Comparison of ENCODE assay signal across 9 cellular contexts in genomic region chr1:203216274-203217138, GRCh38. TPM values are rescaled to one million over a fixed set of nuclear protein-coding genes. Genes with fewer than 3 reads are reported as not detected.
DNase-seq lines count a peak whose midpoint lies in the region; ATAC-seq and TF ChIP-seq lines count a peak whose summit lies in the region.
"Had no signal": no experiment of that assay in that cellular context is flagged by ENCODE, and none has a peak within 500 bp of the region (broad histone marks: within the 10 kb centered on the region; RNA-seq: fewer than 3 reads in every experiment).

No MANE protein-coding gene starts in this region.

- no peaks in the 10 kb centered on the region for H3K36me3 ChIP-seq in KMS-11 (ENCODE audit: insufficient read depth)
- H3K36me3 ChIP-seq in suprapubic skin, result no peaks in the 10 kb centered on the region

- H4K20me1 ChIP-seq in KMS-11 (ENCODE audit: insufficient read depth), result no peaks in the 10 kb centered on the region

- H3K4me3 Mint-ChIP-seq in Calu3 (ENCODE audit: low read depth, unreplicated experiment), result no peak overlapping the region
- H3K4me3 Mint-ChIP-seq in activated T-cell treated with anti-CD3 and anti-CD28 coated beads, Interleukin-2, amount 50 U/mL, for 24 hours, result no peak overlapping the region
- no peak overlapping the region for H3K4me3 Mint-ChIP-seq in nephron

- H2AFZ ChIP-seq in KMS-11 (ENCODE audit: low read depth), result no peak overlapping the region

- CTCF ChIA-PET in Calu3 (lab: Charles Lee), result interaction anchor here (0.6 to 4.9 kb wide), 24 partner anchors 9 to 1532 kb away, joined by 3 to 88 read pairs (median 4); partner anchors contain the start of genes ADORA1 and PPFIA4

- H3K27ac ChIP-seq in KMS-11 (no peak overlapping the region), suprapubic skin (no peak overlapping the region)

- ATAC-seq in HG03565 (IDR thresholded peaks at IDR 0.05; ENCODE audit: unreplicated experiment), result no peak

- TF ChIP-seq CTCF in Calu3 (IDR thresholded peaks at IDR 0.05; ENCODE audit: unreplicated experiment) (peak; percentile 67), KMS-11 (conservative IDR thresholded peaks at IDR 0.05; ENCODE audit: low read depth, low read length) (peak; percentile 98), fibroblast of mammary gland (conservative IDR thresholded peaks at IDR 0.05; ENCODE audit: control insufficient read depth, insufficient read depth, low read depth, low read length) (peak; percentile 69), nephron (IDR thresholded peaks at IDR 0.05; ENCODE audit: unreplicated experiment in 3 of 3) (peak; percentile 78 to 88 (median 84)), suprapubic skin (IDR thresholded peaks at IDR 0.05) (peak; percentile 55 to 77)

- H3K36me3 Mint-ChIP-seq in Calu3 (ENCODE audit: insufficient read depth, unreplicated experiment) (no peaks in the 10 kb centered on the region), nephron (ENCODE audit: low read depth) (no peaks in the 10 kb centered on the region)
- H3K36me3 Mint-ChIP-seq in activated T-cell treated with anti-CD3 and anti-CD28 coated beads, Interleukin-2, amount 50 U/mL, for 24 hours (ENCODE audit: low read depth), result no peaks in the 10 kb centered on the region

- no peak for TF ChIP-seq EP300 in suprapubic skin (IDR thresholded peaks at IDR 0.05)

- DNase-seq in Calu3 (peak; percentile 73), OCI-M2 (lab: John Stamatoyannopoulos, UW; ENCODE audit: unreplicated experiment) (peak; percentile 22), fibroblast of mammary gland (ENCODE audit: low read depth) (peak; percentile 68), suprapubic skin (ENCODE audit: low spot score in 2 of 2) (no peak)
- peak; percentile 62 for DNase-seq in activated T-cell treated with anti-CD3 and anti-CD28 coated beads, Interleukin-2, amount 50 U/mL, for 24 hours

- no peaks in the 10 kb centered on the region for H3K9me3 Mint-ChIP-seq in Calu3 (ENCODE audit: low read depth, unreplicated experiment)
- H3K9me3 Mint-ChIP-seq in activated T-cell treated with anti-CD3 and anti-CD28 coated beads, Interleukin-2, amount 50 U/mL, for 24 hours, result no peaks in the 10 kb centered on the region
- H3K9me3 Mint-ChIP-seq in nephron, result no peaks in the 10 kb centered on the region

- H3K9me3 ChIP-seq in suprapubic skin, result no peaks in the 10 kb centered on the region

- intact Hi-C loops in Calu3 (cut with micrococcal nuclease; ENCODE audit: unreplicated experiment), result loop anchor here (1.0 kb wide), 2 partner anchors 98 to 177 kb away; no protein-coding TSS in a partner anchor

- no peak for TF ChIP-seq POLR2A in suprapubic skin (IDR thresholded peaks at IDR 0.05)

- H3K4me3 ChIP-seq in KMS-11 (IDR thresholded peaks at IDR 0.05; ENCODE audit: insufficient read depth, low read depth, low read length) (no peak overlapping the region), fibroblast of mammary gland (ENCODE audit: control insufficient read depth, low read depth, low read length) (no peak overlapping the region), suprapubic skin (no peak overlapping the region)

- BruUV-seq in Calu3 (replicated peaks; lab: Mats Ljungman, UMichigan), result no TSS peak

- H3K79me2 ChIP-seq in KMS-11 (ENCODE audit: insufficient read depth, low read depth), result no peaks in the 10 kb centered on the region

- H3K9ac ChIP-seq in KMS-11, result no peak overlapping the region

- H3K27ac Mint-ChIP-seq in Calu3 (ENCODE audit: unreplicated experiment), result no peak overlapping the region
- H3K27ac Mint-ChIP-seq in activated T-cell treated with anti-CD3 and anti-CD28 coated beads, Interleukin-2, amount 50 U/mL, for 24 hours, result no peak overlapping the region
- no peak overlapping the region for H3K27ac Mint-ChIP-seq in nephron

- no peak overlapping the region; the same call in 1 of the 2 replicates for H3K4me2 ChIP-seq in KMS-11

- H3K27me3 Mint-ChIP-seq in Calu3 (ENCODE audit: unreplicated experiment) (peaks cover 100% of the 10 kb centered on the region), nephron (ENCODE audit: low read depth) (peaks cover 57% of the 10 kb centered on the region)
- H3K27me3 Mint-ChIP-seq in activated T-cell treated with anti-CD3 and anti-CD28 coated beads, Interleukin-2, amount 50 U/mL, for 24 hours, result peaks cover 13% of the 10 kb centered on the region

- no peaks in the 10 kb centered on the region for H3K4me1 ChIP-seq in KMS-11 (ENCODE audit: low read depth, poor library complexity, severe bottlenecking)
- no peaks in the 10 kb centered on the region for H3K4me1 ChIP-seq in suprapubic skin

- H3K4me1 Mint-ChIP-seq in Calu3 (ENCODE audit: low read depth, unreplicated experiment) (no peaks in the 10 kb centered on the region), nephron (peaks cover 29% of the 10 kb centered on the region)
- no peaks in the 10 kb centered on the region for H3K4me1 Mint-ChIP-seq in activated T-cell treated with anti-CD3 and anti-CD28 coated beads, Interleukin-2, amount 50 U/mL, for 24 hours (ENCODE audit: low read depth)

- H3K27me3 ChIP-seq in KMS-11 (ENCODE audit: insufficient read depth, low read depth), result no peaks in the 10 kb centered on the region; the same call in 1 of the 2 replicates
- peaks cover 12% of the 10 kb centered on the region for H3K27me3 ChIP-seq in suprapubic skin

- WGBS in suprapubic skin, result 39% methylated on average over 15 of the region's 19 CpGs

RNA-seq across cellular contexts. Expression of gene CHIT1, which starts 13.0 kb away (rescaled TPM):
- total RNA-seq in Calu3 (2022), result not detected in 2 replicates
- under 1 TPM in 3 of 4 donors, not detected in 1; 0.23 to 0.68 (median 0.32) TPM for total RNA-seq in suprapubic skin

RNA-seq across cellular contexts. Expression of gene CHI3L1, which starts 30.0 kb away (rescaled TPM):
- total RNA-seq in Calu3 (2022) (not detected in 2 replicates), suprapubic skin (100 to 1,000 TPM; 100 to 257 (median 128) TPM)
- total RNA-seq: T-helper 1 cell treated with Interleukin-12 subunit alpha and Interleukin-12 subunit beta and Interleukin-4 antibody, amounts not matched to agents 30 ng/mL and 1 ng/mL, for 36 hours had no signal

RNA-seq across cellular contexts. Expression of gene MYBPH, which starts 40.9 kb away (rescaled TPM):
- total RNA-seq in Calu3 (2022), result not detected in 2 replicates
- under 1 TPM in 1 of 4 donors, not detected in 3; 0.26 TPM for total RNA-seq in suprapubic skin
- total RNA-seq: T-helper 1 cell treated with Interleukin-12 subunit alpha and Interleukin-12 subunit beta and Interleukin-4 antibody, amounts not matched to agents 30 ng/mL and 1 ng/mL, for 36 hours had no signal

Comparison
In these comparisons a context has a peak if more than half of its experiments do, and no peak if none do; other contexts are left out.
1. DNase-seq: peak in Calu3 (single experiment), OCI-M2 (single experiment), activated T-cell treated with anti-CD3 and anti-CD28 coated beads, Interleukin-2, amount 50 U/mL, for 24 hours (single experiment) and fibroblast of mammary gland (single experiment); none in suprapubic skin (0 of 2).
2. RNA of gene CHI3L1, which starts 30.0 kb away (total RNA-seq): 100 to 257 TPM in suprapubic skin; not detected in Calu3; every median in the first group is over 100 times any median in the second.
3. Peak in every context shown above with its lines, with median percentiles within 50 percentile points of each other: CTCF ChIP-seq.